Comparison of ENCODE assay signal across 11 cellular contexts in genomic region chr17:75695141-75695829, GRCh38. TPM values are rescaled to one million over a fixed set of nuclear protein-coding genes. Genes with fewer than 3 reads are reported as not detected.
DNase-seq lines count a peak whose midpoint lies in the region; ATAC-seq, FAIRE-seq and TF ChIP-seq lines count a peak whose summit lies in the region.
"Had no signal": no experiment of that assay in that cellular context is flagged by ENCODE, and none has a peak within 500 bp of the region (broad histone marks: within the 10 kb centered on the region; RNA-seq: fewer than 3 reads in every experiment).

No MANE protein-coding gene starts in this region.

- peak overlapping the region; percentile 94 for H3K27ac ChIP-seq in HCT116 (ENCODE audit: low read depth, low read length)
- H3K27ac ChIP-seq in angular gyrus (ENCODE audit: low read depth, low read length), result peak overlapping the region; percentile 98
- peak overlapping the region; percentile 85 to 92 for H3K27ac ChIP-seq in small intestine (ENCODE audit: low read depth in 1 of 2, low read length in 1 of 2)

- no peaks in the 10 kb centered on the region for H4K20me1 ChIP-seq in HCT116 (ENCODE audit: insufficient read depth)

- no peaks in the 10 kb centered on the region for H3K9me3 Mint-ChIP-seq in activated CD4-positive, alpha-beta T cell treated with anti-CD3 and anti-CD28 coated beads, Interleukin-2, amount 10 ng/mL, durations not matched to agents 7 days and 5 days

- TF ChIP-seq RAD21 in HCT116 (IDR thresholded peaks at IDR 0.05; ENCODE audit: low read depth), result peak; percentile 16; the same call in 1 of the 2 replicates

- ATAC-seq in HCT116 (peak; percentile 15), GM21619 (IDR thresholded peaks at IDR 0.05; ENCODE audit: unreplicated experiment) (no peak)
- ATAC-seq: T-helper 17 cell had no signal

- RAD21 ChIA-PET in HCT116 (lab: Charles Lee; ENCODE audit: low non-redundant PET in 1 of 2, low total read pairs in 2 of 2, uncharacterized antibody in 2 of 2, unreplicated experiment in 2 of 2), result interaction anchor here (0.6 to 1.0 kb wide), 4 partner anchors 11 to 358 kb away, joined by 3 to 4 read pairs (median 3); partner anchors contain the start of gene ITGB4 (in 1 of the 2)

- no peak overlapping the region for H2AFZ ChIP-seq in HCT116 (ENCODE audit: low read depth, low read length, poor library complexity, severe bottlenecking)

- H3K4me1 Mint-ChIP-seq in activated CD4-positive, alpha-beta T cell treated with anti-CD3 and anti-CD28 coated beads, Interleukin-2, amount 10 ng/mL, durations not matched to agents 7 days and 5 days, result peaks cover 21% of the 10 kb centered on the region

- peak overlapping the region; percentile 47 for H3K9ac ChIP-seq in HCT116 (ENCODE audit: low read length)

- H3K4me3 ChIP-seq in HCT116 (replicated peaks in 1 of 2; ENCODE audit: low read depth in 1 of 2, low read length in 2 of 2) (peak overlapping the region in 1 of 2 experiments; percentile 12; a peak in 1 of 4 replicates), small intestine (ENCODE audit: low read depth in 1 of 2, low read length in 2 of 2) (no peak overlapping the region)

- H3K9me3 ChIP-seq in HCT116 (ENCODE audit: control insufficient read depth in 1 of 2, insufficient read depth in 1 of 2, low read depth in 1 of 2, low read length in 2 of 2) (no peaks in the 10 kb centered on the region), small intestine (ENCODE audit: control insufficient read depth, low read depth) (no peaks in the 10 kb centered on the region)

- FAIRE-seq in small intestine (lab: Jason Lieb, UNC), result no peak

- CTCF ChIA-PET in HCT116 (lab: Charles Lee), result interaction anchor here (0.7 to 4.7 kb wide), 7 partner anchors 11 to 63 kb away, joined by 3 to 31 read pairs (median 5); no protein-coding TSS in a partner anchor
- CTCF ChIA-PET in activated CD4-positive, alpha-beta T cell treated with anti-CD3 and anti-CD28 coated beads, Interleukin-2, amount 10 ng/mL, durations not matched to agents 7 days and 5 days (lab: Charles Lee), result interaction anchor here (1.0 to 1.4 kb wide), 2 partner anchors 11 to 20 kb away, joined by 3 read pairs; no protein-coding TSS in a partner anchor

- H3K4me1 ChIP-seq in HCT116 (ENCODE audit: control insufficient read depth in 1 of 2, insufficient read depth in 2 of 2, low read length in 2 of 2), result peaks cover 95 to 100% of the 10 kb centered on the region in 2 experiments
- peaks cover 7 to 9% of the 10 kb centered on the region in 2 donors for H3K4me1 ChIP-seq in small intestine (ENCODE audit: control insufficient read depth in 2 of 2, insufficient read depth in 1 of 2, low read depth in 1 of 2, low read length in 1 of 2)

- peaks cover 0 to 7% of the 10 kb centered on the region in 2 experiments; a peak in 1 of 4 replicates for H3K36me3 ChIP-seq in HCT116 (ENCODE audit: control insufficient read depth in 1 of 2, insufficient read depth in 2 of 2, low read length in 2 of 2)
- peaks cover 2 to 4% of the 10 kb centered on the region in 2 donors for H3K36me3 ChIP-seq in small intestine (ENCODE audit: control insufficient read depth in 2 of 2, insufficient read depth in 2 of 2, low read length in 2 of 2)

- H3K79me2 ChIP-seq in HCT116 (ENCODE audit: insufficient read depth, low read length), result peaks cover 83% of the 10 kb centered on the region

- H3K36me3 Mint-ChIP-seq in activated CD4-positive, alpha-beta T cell treated with anti-CD3 and anti-CD28 coated beads, Interleukin-2, amount 10 ng/mL, durations not matched to agents 7 days and 5 days (ENCODE audit: low read depth), result peaks cover 5% of the 10 kb centered on the region

- intact Hi-C loops in HCT116 (cut with micrococcal nuclease), result no loop called here

- no peak for TF ChIP-seq POLR2A in HCT116 (IDR thresholded peaks at IDR 0.05; ENCODE audit: borderline replicate concordance, extremely low read depth, insufficient read depth, insufficient read length)

- BruUV-seq in HCT116 (replicated peaks; lab: Mats Ljungman, UMichigan), result no TSS peak

- POLR2A ChIA-PET in HCT116 (lab: Charles Lee), result interaction anchor here (1.0 to 2.0 kb wide), 4 partner anchors 12 to 85 kb away, joined by 3 to 9 read pairs (median 4); partner anchors contain the start of gene ITGB4
- POLR2A ChIA-PET in activated CD4-positive, alpha-beta T cell treated with anti-CD3 and anti-CD28 coated beads, Interleukin-2, amount 10 ng/mL, durations not matched to agents 7 days and 5 days (lab: Charles Lee), result no interaction called here

- H3K4me3 Mint-ChIP-seq in activated CD4-positive, alpha-beta T cell treated with anti-CD3 and anti-CD28 coated beads, Interleukin-2, amount 10 ng/mL, durations not matched to agents 7 days and 5 days, result no peak overlapping the region
- H3K4me3 Mint-ChIP-seq: T-helper 17 cell had no signal

- no peaks in the 10 kb centered on the region for H3K9me2 ChIP-seq in HCT116 (ENCODE audit: insufficient read depth)

- H3K4me2 ChIP-seq in HCT116 (ENCODE audit: low read length), result peak overlapping the region; percentile 53

- no peaks in the 10 kb centered on the region for H3K27me3 Mint-ChIP-seq in activated CD4-positive, alpha-beta T cell treated with anti-CD3 and anti-CD28 coated beads, Interleukin-2, amount 10 ng/mL, durations not matched to agents 7 days and 5 days
- H3K27me3 Mint-ChIP-seq: T-helper 17 cell had no signal

- H3K27me3 ChIP-seq in HCT116 (ENCODE audit: insufficient read depth, low read length) (no peaks in the 10 kb centered on the region), small intestine (ENCODE audit: control insufficient read depth in 2 of 2, insufficient read depth in 2 of 2, low read length in 2 of 2) (no peaks in the 10 kb centered on the region)

- WGBS in small intestine, 3 donors, result 42 to 70% (median 61%) methylated on average over 7 of the region's 7 CpGs

- TF ChIP-seq CTCF in HCT116 (IDR thresholded peaks at IDR 0.05 in 2 of 3, conservative IDR thresholded peaks at IDR 0.05 in 1 of 3; ENCODE audit: borderline replicate concordance in 1 of 3, insufficient read depth in 1 of 3, low read depth in 2 of 3, low read length in 2 of 3), result no peak

- no peak overlapping the region for H3K27ac Mint-ChIP-seq in activated CD4-positive, alpha-beta T cell treated with anti-CD3 and anti-CD28 coated beads, Interleukin-2, amount 10 ng/mL, durations not matched to agents 7 days and 5 days
- H3K27ac Mint-ChIP-seq: T-helper 17 cell had no signal

- peak; percentile 87 for DNase-seq in HCT116 (ENCODE audit: low read depth, low spot score)
- peak; percentile 59 for DNase-seq in foreskin melanocyte
- DNase-seq in small intestine, result peak; percentile 34
- DNase-seq in NCI-H1930 (lab: John Stamatoyannopoulos, UW), result no peak
- no peak for DNase-seq in activated CD4-positive, alpha-beta T cell treated with anti-CD3 and anti-CD28 coated beads, Interleukin-2, amount 10 ng/mL, durations not matched to agents 7 days and 5 days
- DNase-seq in glomerular visceral epithelial cell (ENCODE audit: extremely low spot score), result no peak
- DNase-seq: effector CD4-positive, alpha-beta T cell; NCI-H526 treated with DMSO at 0.1 percent for 48 hours; T-helper 17 cell had no signal

TF ChIP-seq in HCT116, 20 proteins besides CTCF, POLR2A, EP300 and RAD21 (continues in another document):
- TF ChIP-seq EGR1 (IDR thresholded peaks at IDR 0.05; ENCODE audit: low read depth) (no peak), TCF7L2 (IDR thresholded peaks at IDR 0.05; ENCODE audit: borderline replicate concordance, extremely low read depth, insufficient read depth, insufficient read length) (no peak), ATF3 (IDR thresholded peaks at IDR 0.05) (no peak), ZFX (IDR thresholded peaks at IDR 0.05) (no peak), CBX3 (IDR thresholded peaks at IDR 0.05; ENCODE audit: low read depth) (peak; percentile 94), SIN3A (IDR thresholded peaks at IDR 0.05; ENCODE audit: low read depth) (peak; percentile 69; the same call in 1 of the 2 replicates)

RNA-seq across cellular contexts. Expression of gene ITGB4, which starts 26.0 kb away (rescaled TPM):
- total RNA-seq in HCT116 (2021; ENCODE audit: unreplicated experiment), result 568 TPM
- polyA plus RNA-seq in HCT116 (2012), result 727 and 809 TPM in 2 replicates
- polyA plus RNA-seq in small intestine, result 100 to 1,000 TPM; 100 to 288 (median 210) TPM
- total RNA-seq in activated CD4-positive, alpha-beta T cell treated with anti-CD3 and anti-CD28 coated beads, Interleukin-2, amount 10 ng/mL, durations not matched to agents 7 days and 5 days, result under 1 TPM; 0.55 to 0.96 TPM

RNA-seq across cellular contexts. Expression of gene SAP30BP, which starts 28.1 kb away (rescaled TPM):
- total RNA-seq in HCT116 (2021; ENCODE audit: unreplicated experiment), result 149 TPM
- 107 and 111 TPM in 2 replicates for polyA plus RNA-seq in HCT116 (2012)
- polyA plus RNA-seq in small intestine, result 10 to 100 TPM; 52.6 to 92.7 (median 83.2) TPM
- total RNA-seq in activated CD4-positive, alpha-beta T cell treated with anti-CD3 and anti-CD28 coated beads, Interleukin-2, amount 10 ng/mL, durations not matched to agents 7 days and 5 days, result 10 to 100 TPM; 97.0 to 97.5 TPM

RNA-seq across cellular contexts. Expression of gene RECQL5, which starts 28.3 kb away (rescaled TPM):
- total RNA-seq in HCT116 (2021; ENCODE audit: unreplicated experiment), result 83.3 TPM
- 55.3 and 61.6 TPM in 2 replicates for polyA plus RNA-seq in HCT116 (2012)
- 10 to 100 TPM; 14.6 to 20.2 (median 15.7) TPM for polyA plus RNA-seq in small intestine
- 10 to 100 TPM; 44.7 to 47.1 TPM for total RNA-seq in activated CD4-positive, alpha-beta T cell treated with anti-CD3 and anti-CD28 coated beads, Interleukin-2, amount 10 ng/mL, durations not matched to agents 7 days and 5 days

Comparison
In these comparisons a context has a peak if more than half of its experiments do, and no peak if none do; other contexts are left out.
1. DNase-seq: peak in HCT116 (single experiment), foreskin melanocyte (single experiment) and small intestine (single experiment); none in NCI-H1930 (0 of 2), activated CD4-positive, alpha-beta T cell treated with anti-CD3 and anti-CD28 coated beads, Interleukin-2, amount 10 ng/mL, durations not matched to agents 7 days and 5 days (single experiment) and glomerular visceral epithelial cell (single experiment).
2. RNA of gene ITGB4, which starts 26.0 kb away (total RNA-seq): 568 TPM in HCT116 (single experiment); 0.55 to 0.96 TPM in activated CD4-positive, alpha-beta T cell treated with anti-CD3 and anti-CD28 coated beads, Interleukin-2, amount 10 ng/mL, durations not matched to agents 7 days and 5 days; every median in the first group is over 100 times any median in the second.
3. Peak in every context shown above with its lines, with median percentiles within 50 percentile points of each other: H3K27ac ChIP-seq.